In the genomic region with DNA sequence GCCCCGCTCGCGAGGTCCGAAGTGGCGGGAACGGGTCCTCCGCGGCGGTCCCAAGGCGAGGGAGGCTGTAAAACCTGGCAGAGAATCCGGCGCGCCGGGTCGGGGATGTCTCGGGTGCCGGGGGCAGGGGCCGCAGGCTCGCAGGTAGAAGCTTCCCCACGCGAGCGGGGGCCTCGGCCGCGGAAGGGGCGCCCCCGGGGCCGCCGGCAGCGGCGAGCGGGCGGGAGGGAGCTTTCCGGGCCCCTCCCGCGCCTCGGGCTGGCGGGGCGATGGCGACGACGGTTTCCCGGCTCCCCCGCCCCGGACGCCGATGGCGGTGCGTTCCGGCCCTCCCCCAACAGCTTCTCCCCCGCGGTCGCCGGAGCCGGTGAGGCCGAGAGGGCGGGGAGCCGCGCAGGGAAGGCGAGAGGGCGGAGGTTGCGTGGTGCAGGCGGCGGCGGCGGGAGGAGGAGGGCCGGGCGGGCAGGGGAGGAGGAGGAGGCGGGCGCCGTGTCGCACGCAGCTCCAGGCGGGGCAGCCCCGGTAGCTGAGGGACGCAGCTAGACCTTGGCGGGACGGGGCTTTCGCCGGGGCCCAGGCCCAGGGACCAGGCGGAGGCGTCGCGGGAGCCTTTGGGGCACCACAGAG, we compare ENCODE assay signal across 1 cellular context.
TF ChIP-seq lines count a peak whose summit lies in the region.

TSS of gene CUL1 (plus strand) at position 507 of the 627 bp plus-strand sequence. CDS start 31,220 bp downstream, outside the sequence.

TF ChIP-seq in HepG2, 621 proteins besides CTCF, POLR2A, EP300 and RAD21 (continued from another document):
- 0 out of 2 replicates have a peak, but pooled peaks have one; percentile 17 for TF ChIP-seq CREB3 (CRISPR knock-in tag; IDR thresholded peaks at IDR 0.05)
- TF ChIP-seq ZNF766 (CRISPR knock-in tag; IDR thresholded peaks at IDR 0.05; ENCODE audit: borderline replicate concordance), result 0 out of 2 replicates have a peak, but pooled peaks have one; percentile 41
- TF ChIP-seq, protein P1, sequence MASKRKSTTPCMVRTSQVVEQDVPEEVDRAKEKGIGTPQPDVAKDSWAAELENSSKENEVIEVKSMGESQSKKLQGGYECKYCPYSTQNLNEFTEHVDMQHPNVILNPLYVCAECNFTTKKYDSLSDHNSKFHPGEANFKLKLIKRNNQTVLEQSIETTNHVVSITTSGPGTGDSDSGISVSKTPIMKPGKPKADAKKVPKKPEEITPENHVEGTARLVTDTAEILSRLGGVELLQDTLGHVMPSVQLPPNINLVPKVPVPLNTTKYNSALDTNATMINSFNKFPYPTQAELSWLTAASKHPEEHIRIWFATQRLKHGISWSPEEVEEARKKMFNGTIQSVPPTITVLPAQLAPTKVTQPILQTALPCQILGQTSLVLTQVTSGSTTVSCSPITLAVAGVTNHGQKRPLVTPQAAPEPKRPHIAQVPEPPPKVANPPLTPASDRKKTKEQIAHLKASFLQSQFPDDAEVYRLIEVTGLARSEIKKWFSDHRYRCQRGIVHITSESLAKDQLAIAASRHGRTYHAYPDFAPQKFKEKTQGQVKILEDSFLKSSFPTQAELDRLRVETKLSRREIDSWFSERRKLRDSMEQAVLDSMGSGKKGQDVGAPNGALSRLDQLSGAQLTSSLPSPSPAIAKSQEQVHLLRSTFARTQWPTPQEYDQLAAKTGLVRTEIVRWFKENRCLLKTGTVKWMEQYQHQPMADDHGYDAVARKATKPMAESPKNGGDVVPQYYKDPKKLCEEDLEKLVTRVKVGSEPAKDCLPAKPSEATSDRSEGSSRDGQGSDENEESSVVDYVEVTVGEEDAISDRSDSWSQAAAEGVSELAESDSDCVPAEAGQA (IDR thresholded peaks at IDR 0.05; ENCODE audit: low read depth), result no peak
- TF ChIP-seq, protein P1 (CRISPR knock-in tag; IDR thresholded peaks at IDR 0.05; ENCODE audit: borderline replicate concordance), result no peak
- TF ChIP-seq, protein P2, sequence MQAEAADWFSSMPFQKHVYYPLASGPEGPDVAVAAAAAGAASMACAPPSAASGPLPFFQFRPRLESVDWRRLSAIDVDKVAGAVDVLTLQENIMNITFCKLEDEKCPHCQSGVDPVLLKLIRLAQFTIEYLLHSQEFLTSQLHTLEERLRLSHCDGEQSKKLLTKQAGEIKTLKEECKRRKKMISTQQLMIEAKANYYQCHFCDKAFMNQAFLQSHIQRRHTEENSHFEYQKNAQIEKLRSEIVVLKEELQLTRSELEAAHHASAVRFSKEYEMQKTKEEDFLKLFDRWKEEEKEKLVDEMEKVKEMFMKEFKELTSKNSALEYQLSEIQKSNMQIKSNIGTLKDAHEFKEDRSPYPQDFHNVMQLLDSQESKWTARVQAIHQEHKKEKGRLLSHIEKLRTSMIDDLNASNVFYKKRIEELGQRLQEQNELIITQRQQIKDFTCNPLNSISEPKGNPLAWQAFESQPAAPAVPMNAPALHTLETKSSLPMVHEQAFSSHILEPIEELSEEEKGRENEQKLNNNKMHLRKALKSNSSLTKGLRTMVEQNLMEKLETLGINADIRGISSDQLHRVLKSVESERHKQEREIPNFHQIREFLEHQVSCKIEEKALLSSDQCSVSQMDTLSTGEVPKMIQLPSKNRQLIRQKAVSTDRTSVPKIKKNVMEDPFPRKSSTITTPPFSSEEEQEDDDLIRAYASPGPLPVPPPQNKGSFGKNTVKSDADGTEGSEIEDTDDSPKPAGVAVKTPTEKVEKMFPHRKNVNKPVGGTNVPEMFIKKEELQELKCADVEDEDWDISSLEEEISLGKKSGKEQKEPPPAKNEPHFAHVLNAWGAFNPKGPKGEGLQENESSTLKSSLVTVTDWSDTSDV (CRISPR knock-in tag; IDR thresholded peaks at IDR 0.05), result no peak
- no peak for TF ChIP-seq RFX1 (IDR thresholded peaks at IDR 0.05)
- TF ChIP-seq ZNF556 (CRISPR knock-in tag; IDR thresholded peaks at IDR 0.05; ENCODE audit: borderline replicate concordance), result no peak
- TF ChIP-seq MED1 (CRISPR knock-in tag; IDR thresholded peaks at IDR 0.05), result peak; percentile 44
- TF ChIP-seq, protein P3, sequence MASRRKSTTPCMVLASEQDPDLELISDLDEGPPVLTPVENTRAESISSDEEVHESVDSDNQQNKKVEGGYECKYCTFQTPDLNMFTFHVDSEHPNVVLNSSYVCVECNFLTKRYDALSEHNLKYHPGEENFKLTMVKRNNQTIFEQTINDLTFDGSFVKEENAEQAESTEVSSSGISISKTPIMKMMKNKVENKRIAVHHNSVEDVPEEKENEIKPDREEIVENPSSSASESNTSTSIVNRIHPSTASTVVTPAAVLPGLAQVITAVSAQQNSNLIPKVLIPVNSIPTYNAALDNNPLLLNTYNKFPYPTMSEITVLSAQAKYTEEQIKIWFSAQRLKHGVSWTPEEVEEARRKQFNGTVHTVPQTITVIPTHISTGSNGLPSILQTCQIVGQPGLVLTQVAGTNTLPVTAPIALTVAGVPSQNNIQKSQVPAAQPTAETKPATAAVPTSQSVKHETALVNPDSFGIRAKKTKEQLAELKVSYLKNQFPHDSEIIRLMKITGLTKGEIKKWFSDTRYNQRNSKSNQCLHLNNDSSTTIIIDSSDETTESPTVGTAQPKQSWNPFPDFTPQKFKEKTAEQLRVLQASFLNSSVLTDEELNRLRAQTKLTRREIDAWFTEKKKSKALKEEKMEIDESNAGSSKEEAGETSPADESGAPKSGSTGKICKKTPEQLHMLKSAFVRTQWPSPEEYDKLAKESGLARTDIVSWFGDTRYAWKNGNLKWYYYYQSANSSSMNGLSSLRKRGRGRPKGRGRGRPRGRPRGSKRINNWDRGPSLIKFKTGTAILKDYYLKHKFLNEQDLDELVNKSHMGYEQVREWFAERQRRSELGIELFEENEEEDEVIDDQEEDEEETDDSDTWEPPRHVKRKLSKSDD (CRISPR knock-in tag; IDR thresholded peaks at IDR 0.05; ENCODE audit: low read depth), result 0 out of 2 replicates have a peak, but pooled peaks have one; percentile 55
- TF ChIP-seq ESRRA (CRISPR knock-in tag; IDR thresholded peaks at IDR 0.05; ENCODE audit: low read depth), result no peak
- no peak for TF ChIP-seq ZBED4 (CRISPR knock-in tag; IDR thresholded peaks at IDR 0.05; ENCODE audit: borderline replicate concordance)
- TF ChIP-seq KDM1A (CRISPR knock-in tag; IDR thresholded peaks at IDR 0.05), result no peak
- no peak for TF ChIP-seq NFRKB (IDR thresholded peaks at IDR 0.05)
- no peak for TF ChIP-seq NR3C1 (CRISPR knock-in tag; IDR thresholded peaks at IDR 0.05)
TF ChIP-seq in HepG2: peak in this region for 104.
